16 cellular contexts compared by ENCODE assay signal in genomic region chr20:24392612-24393011, GRCh38.
"Had no signal": no experiment of that assay in that cellular context is flagged by ENCODE, and none has a peak within 500 bp of the region (broad histone marks: within the 10 kb centered on the region; RNA-seq: fewer than 3 reads in every experiment).

No MANE protein-coding gene starts in this region.

- H3K9me3 Mint-ChIP-seq: natural killer cell, neural crest cell had no signal

- ATAC-seq: esophagus mucosa, heart right ventricle, natural killer cell had no signal

- H3K36me3 Mint-ChIP-seq: natural killer cell had no signal

- H3K4me3 Mint-ChIP-seq: natural killer cell, neural crest cell had no signal

- DNase-seq: effector memory CD4-positive, alpha-beta T cell; heart right ventricle; hypothalamus; kidney glomerular epithelial cell; mammary epithelial cell; natural killer cell; nucleus accumbens; ovary; small intestine; stimulated activated CD4-positive, alpha-beta T cell treated with anti-CD3 and anti-CD28 coated beads, Interleukin-12 subunit alpha, Interleukin-12 subunit beta, amount 100 ng/mL, for 4 hours; stimulated activated naive CD4-positive, alpha-beta T cell; stomach; substantia nigra; trophoblast cell had no signal

- H3K4me1 Mint-ChIP-seq: neural crest cell had no signal

- H3K27ac Mint-ChIP-seq: natural killer cell had no signal
